1 cellular context compared by ENCODE assay signal in genomic region chr6:151481752-151482151, GRCh38.
A peak's percentile ranks its signal among the peaks of the same experiment; 100 is the strongest.
TF ChIP-seq lines count a peak whose summit lies in the region.

No MANE protein-coding gene starts in this region.

TF ChIP-seq in endothelial cell of umbilical vein, 7 proteins besides CTCF, POLR2A, EP300 and RAD21:
- peak; percentile 43 for TF ChIP-seq FOS (IDR thresholded peaks at IDR 0.05; ENCODE audit: borderline replicate concordance, insufficient read depth, low read length)
- TF ChIP-seq GATA2 (IDR thresholded peaks at IDR 0.05; ENCODE audit: insufficient read depth, insufficient read length, low read depth, low read length): peak; percentile 88
- TF ChIP-seq POLR2AphosphoS5 (IDR thresholded peaks at IDR 0.05; ENCODE audit: insufficient read depth, low read depth, low read length): no peak
- no peak for TF ChIP-seq MAX (IDR thresholded peaks at IDR 0.05; ENCODE audit: insufficient read depth, insufficient read length)
- no peak for TF ChIP-seq MYC (IDR thresholded peaks at IDR 0.05; ENCODE audit: low read depth, low read length)
- peak; percentile 15 for TF ChIP-seq JUN (IDR thresholded peaks at IDR 0.05; ENCODE audit: borderline replicate concordance, insufficient read depth, insufficient read length, low read depth)
- no peak for TF ChIP-seq EZH2 (IDR thresholded peaks at IDR 0.05; ENCODE audit: borderline replicate concordance, low read depth, low read length, severe bottlenecking)
